Comparison of ENCODE assay signal across 1 cellular context in the genomic region with DNA sequence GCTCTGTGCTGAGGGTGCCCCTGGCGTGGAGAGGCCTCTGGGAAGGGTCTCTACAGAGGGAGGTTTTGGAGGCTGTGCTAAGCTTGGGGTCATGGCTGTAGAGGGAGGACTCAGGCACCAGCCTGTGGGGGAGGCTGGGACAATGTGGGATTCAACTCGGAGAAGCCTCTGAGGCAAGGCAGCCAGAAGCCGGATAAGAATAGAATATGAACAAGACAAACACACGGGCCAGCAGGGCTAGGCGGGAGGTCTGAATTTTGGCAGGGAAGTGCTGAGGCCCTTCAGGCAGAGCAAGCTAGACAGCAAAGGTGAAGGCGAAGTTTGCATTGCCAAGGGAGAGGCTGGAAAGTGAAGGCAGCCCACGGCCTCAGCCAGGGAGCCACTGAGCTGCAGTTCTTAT.
TF ChIP-seq lines count a peak whose summit lies in the region.

No MANE protein-coding gene starts in this region.

TF ChIP-seq in WTC11, 78 proteins besides CTCF, POLR2A, EP300 and RAD21 (continued from another document):
- TF ChIP-seq ATF6 (CRISPR knock-in tag; IDR thresholded peaks at IDR 0.05) (no peak), ZNF317 (CRISPR knock-in tag; IDR thresholded peaks at IDR 0.05; ENCODE audit: borderline replicate concordance, low read depth) (no peak), TCF7 (CRISPR knock-in tag; IDR thresholded peaks at IDR 0.05; ENCODE audit: low read depth) (no peak), FOXJ3 (CRISPR knock-in tag; IDR thresholded peaks at IDR 0.05; ENCODE audit: borderline replicate concordance) (no peak)
